ENCODE assay signal across 21 cellular contexts in the genomic region with DNA sequence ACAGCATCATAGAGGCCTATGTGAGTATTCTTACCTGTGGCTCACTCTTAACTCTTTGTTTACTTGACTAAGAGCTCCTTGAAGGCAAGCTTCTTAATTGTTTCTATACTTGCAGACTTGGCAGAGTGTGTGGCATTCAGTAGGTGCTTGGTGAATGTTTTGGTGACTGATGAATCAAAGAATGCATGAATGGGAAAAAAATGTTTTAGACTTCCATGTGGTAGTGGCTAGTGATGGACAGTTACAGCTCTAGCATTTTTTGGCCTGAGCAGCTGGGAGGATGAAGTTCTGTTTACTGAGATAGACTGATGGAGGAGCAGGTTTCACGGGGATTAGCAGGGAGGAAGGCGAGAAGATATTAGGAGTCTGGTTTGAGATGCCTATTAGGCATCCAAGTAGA. TPM values are rescaled to one million over a fixed set of nuclear protein-coding genes. Genes with fewer than 3 reads are reported as not detected.
"Had no signal": no experiment of that assay in that cellular context is flagged by ENCODE, and none has a peak within 500 bp of the region (broad histone marks: within the 10 kb centered on the region; RNA-seq: fewer than 3 reads in every experiment).

No MANE protein-coding gene starts in this region.

- H3K4me1 ChIP-seq: neural progenitor cell had no signal

- H3K4me3 Mint-ChIP-seq: activated CD4-positive, alpha-beta T cell treated with anti-CD3 and anti-CD28 coated beads, Interleukin-2, amount 10 ng/mL, durations not matched to agents 24 days and 14 days; activated CD8-positive, alpha-beta T cell treated with anti-CD3 and anti-CD28 coated beads, Interleukin-2, amount 10 ng/mL, durations not matched to agents 7 days and 5 days; activated naive CD8-positive, alpha-beta T cell; activated T-cell treated with anti-CD3 and anti-CD28 coated beads, Interleukin-2, amount 50 U/mL, for 72 hours; effector memory CD8-positive, alpha-beta T cell; immature natural killer cell; neural progenitor cell had no signal

- H3K27me3 ChIP-seq: sigmoid colon, upper lobe of right lung had no signal

- H3K27ac ChIP-seq: neural progenitor cell, sigmoid colon, thoracic aorta, upper lobe of right lung had no signal

- H3K27ac Mint-ChIP-seq: activated CD4-positive, alpha-beta T cell treated with anti-CD3 and anti-CD28 coated beads, Interleukin-2, amount 10 ng/mL, durations not matched to agents 24 days and 14 days; activated CD8-positive, alpha-beta T cell treated with anti-CD3 and anti-CD28 coated beads, Interleukin-2, amount 10 ng/mL, durations not matched to agents 7 days and 5 days; activated naive CD8-positive, alpha-beta T cell; activated T-cell treated with anti-CD3 and anti-CD28 coated beads, Interleukin-2, amount 50 U/mL, for 72 hours; effector memory CD8-positive, alpha-beta T cell; immature natural killer cell; neural progenitor cell had no signal

- ATAC-seq: activated CD8-positive, alpha-beta T cell treated with anti-CD3 and anti-CD28 coated beads, Interleukin-2, amount 10 ng/mL, durations not matched to agents 7 days and 5 days; activated T-cell treated with anti-CD3 and anti-CD28 coated beads, Interleukin-2, amount 50 U/mL, for 72 hours; effector memory CD8-positive, alpha-beta T cell; upper lobe of right lung had no signal

- H3K9ac ChIP-seq: neural progenitor cell had no signal

- H3K4me3 ChIP-seq: neural progenitor cell, sigmoid colon, thoracic aorta, upper lobe of right lung had no signal

- H3K27me3 Mint-ChIP-seq: activated naive CD8-positive, alpha-beta T cell had no signal

- H3K4me2 ChIP-seq: neural progenitor cell had no signal

- DNase-seq: activated CD4-positive, alpha-beta T cell treated with anti-CD3 and anti-CD28 coated beads, Interleukin-2, amount 10 ng/mL, durations not matched to agents 24 days and 14 days; activated CD4-positive, CD25-positive, alpha-beta regulatory T cell; activated CD8-positive, alpha-beta memory T cell treated with anti-CD3 and anti-CD28 coated beads, Interleukin-2, amount 50 U/mL, for 4 hours; activated CD8-positive, alpha-beta T cell treated with anti-CD3 and anti-CD28 coated beads, Interleukin-2, amount 10 ng/mL, durations not matched to agents 7 days and 5 days; activated gamma-delta T cell treated with Interleukin-2 at 50 U/mL for 16 hours; activated T-cell treated with anti-CD3 and anti-CD28 coated beads, Interleukin-2, amount 50 U/mL, for 72 hours; amygdala; dermis blood vessel endothelial cell; effector memory CD8-positive, alpha-beta T cell; head of caudate nucleus; immature natural killer cell; sigmoid colon; stimulated activated CD4-positive, alpha-beta T cell treated with anti-CD3 and anti-CD28 coated beads, Interleukin-1b, Interleukin-23, amount 100 ng/mL, for 48 hours; T-helper 2 cell; upper lobe of right lung had no signal

- H3K36me3 ChIP-seq: neural progenitor cell, thoracic aorta had no signal

- H2AFZ ChIP-seq: neural progenitor cell had no signal

- H3K9me3 ChIP-seq: sigmoid colon, thoracic aorta, upper lobe of right lung had no signal

RNA-seq across cellular contexts. Expression of a gene that starts 13.6 kb away (rescaled TPM):
- total RNA-seq: activated CD4-positive, alpha-beta T cell treated with anti-CD3 and anti-CD28 coated beads, Interleukin-2, amount 10 ng/mL, durations not matched to agents 24 days and 14 days; activated CD8-positive, alpha-beta T cell treated with anti-CD3 and anti-CD28 coated beads, Interleukin-2, amount 10 ng/mL, durations not matched to agents 7 days and 5 days; activated T-cell treated with anti-CD3 and anti-CD28 coated beads, Interleukin-2, amount 50 U/mL, for 72 hours; fibroblast of lung; osteocyte had no signal
- polyA plus RNA-seq: fibroblast of lung, immature natural killer cell had no signal

RNA-seq across cellular contexts. Expression of a gene that starts 41.5 kb away (rescaled TPM):
- total RNA-seq: activated CD4-positive, alpha-beta T cell treated with anti-CD3 and anti-CD28 coated beads, Interleukin-2, amount 10 ng/mL, durations not matched to agents 24 days and 14 days; activated CD8-positive, alpha-beta T cell treated with anti-CD3 and anti-CD28 coated beads, Interleukin-2, amount 10 ng/mL, durations not matched to agents 7 days and 5 days; activated T-cell treated with anti-CD3 and anti-CD28 coated beads, Interleukin-2, amount 50 U/mL, for 72 hours; dermis blood vessel endothelial cell; fibroblast of lung; lung microvascular endothelial cell; osteocyte had no signal

RNA-seq across cellular contexts. Expression of a gene that starts 50.8 kb away (rescaled TPM):
- total RNA-seq: activated CD4-positive, alpha-beta T cell treated with anti-CD3 and anti-CD28 coated beads, Interleukin-2, amount 10 ng/mL, durations not matched to agents 24 days and 14 days; activated CD8-positive, alpha-beta T cell treated with anti-CD3 and anti-CD28 coated beads, Interleukin-2, amount 10 ng/mL, durations not matched to agents 7 days and 5 days; activated T-cell treated with anti-CD3 and anti-CD28 coated beads, Interleukin-2, amount 50 U/mL, for 72 hours; dermis blood vessel endothelial cell; fibroblast of lung; lung microvascular endothelial cell; osteocyte had no signal
- polyA plus RNA-seq: immature natural killer cell had no signal
